ENCODE assay signal across 1 cellular context in the genomic region with DNA sequence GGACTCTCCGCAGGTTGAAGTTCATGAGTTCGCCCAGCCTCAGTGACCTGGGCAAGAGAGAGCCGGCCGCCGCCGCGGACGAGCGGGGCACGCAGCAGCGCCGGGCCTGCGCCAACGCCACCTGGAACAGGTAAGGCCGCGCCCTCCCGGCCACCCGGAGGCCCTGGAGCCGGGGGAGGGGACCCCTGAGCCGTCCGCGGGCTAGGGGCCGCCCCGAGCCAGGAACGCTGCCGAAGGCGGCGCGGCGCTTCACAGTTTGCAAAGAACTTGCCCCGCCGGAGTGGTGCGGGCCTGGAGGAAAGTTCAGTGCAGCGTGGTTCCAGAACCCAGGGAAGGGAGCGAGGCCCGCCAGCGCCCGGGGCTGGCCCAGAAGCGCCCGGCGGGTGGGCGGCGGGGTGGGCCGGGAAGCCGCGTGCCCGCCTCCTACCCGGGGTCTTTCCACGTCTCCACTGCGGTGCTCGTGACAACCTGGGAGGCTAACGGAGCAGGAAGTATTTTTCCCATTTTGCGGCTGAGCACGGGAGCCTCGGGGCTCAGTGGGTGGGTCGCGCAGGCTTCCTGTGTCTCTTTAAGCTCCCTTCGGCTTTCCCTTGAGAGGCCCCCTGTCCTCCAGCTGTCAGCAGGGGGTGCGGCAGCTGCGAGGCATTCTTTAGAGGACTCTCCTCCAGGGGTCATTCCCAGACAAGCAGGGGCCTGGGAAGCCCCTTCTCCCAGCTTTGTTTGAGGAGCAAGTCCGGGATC.
TF ChIP-seq lines count a peak whose summit lies in the region.

No MANE protein-coding gene starts in this region.

TF ChIP-seq in HEK293, 187 proteins besides CTCF, POLR2A, EP300 and RAD21 (continued from another document):
- TF ChIP-seq ZNF362 (tag by site-specific recombination; IDR thresholded peaks at IDR 0.05) (no peak), ZNF521 (tag by site-specific recombination; IDR thresholded peaks at IDR 0.05) (no peak), KLF8 (tag by site-specific recombination; IDR thresholded peaks at IDR 0.05) (0 out of 2 replicates have a peak, but pooled peaks have one; percentile 14)
